Comparison of ENCODE assay signal across 10 cellular contexts in genomic region chr11:9210922-9211320, GRCh38. TPM values are rescaled to one million over a fixed set of nuclear protein-coding genes. Genes with fewer than 3 reads are reported as not detected.
DNase-seq lines count a peak whose midpoint lies in the region; ATAC-seq and TF ChIP-seq lines count a peak whose summit lies in the region.
"Had no signal": no experiment of that assay in that cellular context is flagged by ENCODE, and none has a peak within 500 bp of the region (broad histone marks: within the 10 kb centered on the region; RNA-seq: fewer than 3 reads in every experiment).

No MANE protein-coding gene starts in this region.

- ATAC-seq in HG02798 (IDR thresholded peaks at IDR 0.05; ENCODE audit: poor library complexity, unreplicated experiment): peak; percentile 39

- peaks cover 54% of the 10 kb centered on the region for H3K4me1 Mint-ChIP-seq in activated CD4-positive, alpha-beta T cell treated with anti-CD3 and anti-CD28 coated beads, Interleukin-2, amount 10 ng/mL, durations not matched to agents 24 days and 14 days
- peaks cover 63% of the 10 kb centered on the region for H3K4me1 Mint-ChIP-seq in activated T-helper 1 cell treated with anti-CD3 and anti-CD28 coated beads, Interleukin-12 subunit alpha, Interleukin-12 subunit beta, Interleukin-2, Interleukin-4 antibody, amounts not matched to agents 30 ng/mL and 10 ng/mL and 1 ng/mL, durations not matched to agents 14 hours and 24 hours and 36 hours (ENCODE audit: low read depth)
- peaks cover 66% of the 10 kb centered on the region for H3K4me1 Mint-ChIP-seq in osteocyte (ENCODE audit: unreplicated experiment)

- peaks cover 5% of the 10 kb centered on the region for H3K36me3 Mint-ChIP-seq in activated CD4-positive, alpha-beta T cell treated with anti-CD3 and anti-CD28 coated beads, Interleukin-2, amount 10 ng/mL, durations not matched to agents 24 days and 14 days (ENCODE audit: low read depth)
- H3K36me3 Mint-ChIP-seq in activated T-helper 1 cell treated with anti-CD3 and anti-CD28 coated beads, Interleukin-12 subunit alpha, Interleukin-12 subunit beta, Interleukin-2, Interleukin-4 antibody, amounts not matched to agents 30 ng/mL and 10 ng/mL and 1 ng/mL, durations not matched to agents 14 hours and 24 hours and 36 hours (ENCODE audit: low read depth): peaks cover 2% of the 10 kb centered on the region
- H3K36me3 Mint-ChIP-seq in osteocyte (ENCODE audit: unreplicated experiment): peaks cover 2% of the 10 kb centered on the region

- DNase-seq in activated CD4-positive, alpha-beta T cell treated with anti-CD3 and anti-CD28 coated beads, Interleukin-2, amount 10 ng/mL, durations not matched to agents 24 days and 14 days: peak; percentile 63
- no peak for DNase-seq in activated CD4-positive, alpha-beta T cell treated with anti-CD3 and anti-CD28 coated beads for 4 hours
- no peak for DNase-seq in activated T-helper 1 cell treated with anti-CD3 and anti-CD28 coated beads, Interleukin-12 subunit alpha, Interleukin-12 subunit beta, Interleukin-2, Interleukin-4 antibody, amounts not matched to agents 30 ng/mL and 10 ng/mL and 1 ng/mL, durations not matched to agents 14 hours and 24 hours and 36 hours (ENCODE audit: low spot score)
- DNase-seq in osteocyte (ENCODE audit: extremely low spot score, unreplicated experiment) (no peak), pons (ENCODE audit: low spot score) (no peak), T-helper 9 cell (no peak)
- DNase-seq in central memory CD4-positive, alpha-beta T cell: no peak
- DNase-seq: ACHN, NCI-H1105 had no signal

- peak overlapping the region; percentile 53 for H3K4me3 Mint-ChIP-seq in activated CD4-positive, alpha-beta T cell treated with anti-CD3 and anti-CD28 coated beads, Interleukin-2, amount 10 ng/mL, durations not matched to agents 24 days and 14 days
- peak overlapping the region; percentile 41 for H3K4me3 Mint-ChIP-seq in activated T-helper 1 cell treated with anti-CD3 and anti-CD28 coated beads, Interleukin-12 subunit alpha, Interleukin-12 subunit beta, Interleukin-2, Interleukin-4 antibody, amounts not matched to agents 30 ng/mL and 10 ng/mL and 1 ng/mL, durations not matched to agents 14 hours and 24 hours and 36 hours
- H3K4me3 Mint-ChIP-seq in osteocyte (ENCODE audit: unreplicated experiment): no peak overlapping the region

- intact Hi-C loops in activated CD4-positive, alpha-beta T cell treated with anti-CD3 and anti-CD28 coated beads, Interleukin-2, amount 10 ng/mL, durations not matched to agents 24 days and 14 days (cut with micrococcal nuclease): loop anchor here (1.0 to 5.0 kb wide), 5 partner anchors 10 to 251 kb away; partner anchors contain the start of gene ZNF143
- intact Hi-C loops in activated T-helper 1 cell treated with anti-CD3 and anti-CD28 coated beads, Interleukin-12 subunit alpha, Interleukin-12 subunit beta, Interleukin-2, Interleukin-4 antibody, amounts not matched to agents 30 ng/mL and 10 ng/mL and 1 ng/mL, durations not matched to agents 14 hours and 24 hours and 36 hours (cut with micrococcal nuclease): loop anchor here (1.0 to 5.0 kb wide), 8 partner anchors 20 to 390 kb away; partner anchors contain the start of gene ZNF143

- no peak for TF ChIP-seq CTCF in osteocyte (IDR thresholded peaks at IDR 0.05)

- H3K27me3 Mint-ChIP-seq in activated CD4-positive, alpha-beta T cell treated with anti-CD3 and anti-CD28 coated beads, Interleukin-2, amount 10 ng/mL, durations not matched to agents 24 days and 14 days: no peaks in the 10 kb centered on the region
- H3K27me3 Mint-ChIP-seq in activated T-helper 1 cell treated with anti-CD3 and anti-CD28 coated beads, Interleukin-12 subunit alpha, Interleukin-12 subunit beta, Interleukin-2, Interleukin-4 antibody, amounts not matched to agents 30 ng/mL and 10 ng/mL and 1 ng/mL, durations not matched to agents 14 hours and 24 hours and 36 hours (ENCODE audit: insufficient read depth): peaks cover 2% of the 10 kb centered on the region
- no peaks in the 10 kb centered on the region for H3K27me3 Mint-ChIP-seq in osteocyte (ENCODE audit: unreplicated experiment)

- no peaks in the 10 kb centered on the region for H3K9me3 Mint-ChIP-seq in activated CD4-positive, alpha-beta T cell treated with anti-CD3 and anti-CD28 coated beads, Interleukin-2, amount 10 ng/mL, durations not matched to agents 24 days and 14 days
- no peaks in the 10 kb centered on the region for H3K9me3 Mint-ChIP-seq in activated T-helper 1 cell treated with anti-CD3 and anti-CD28 coated beads, Interleukin-12 subunit alpha, Interleukin-12 subunit beta, Interleukin-2, Interleukin-4 antibody, amounts not matched to agents 30 ng/mL and 10 ng/mL and 1 ng/mL, durations not matched to agents 14 hours and 24 hours and 36 hours
- H3K9me3 Mint-ChIP-seq in osteocyte (ENCODE audit: unreplicated experiment): no peaks in the 10 kb centered on the region

- peak overlapping the region; percentile 76 for H3K27ac Mint-ChIP-seq in activated CD4-positive, alpha-beta T cell treated with anti-CD3 and anti-CD28 coated beads, Interleukin-2, amount 10 ng/mL, durations not matched to agents 24 days and 14 days
- peak overlapping the region; percentile 21 for H3K27ac Mint-ChIP-seq in activated T-helper 1 cell treated with anti-CD3 and anti-CD28 coated beads, Interleukin-12 subunit alpha, Interleukin-12 subunit beta, Interleukin-2, Interleukin-4 antibody, amounts not matched to agents 30 ng/mL and 10 ng/mL and 1 ng/mL, durations not matched to agents 14 hours and 24 hours and 36 hours
- H3K27ac Mint-ChIP-seq in osteocyte (ENCODE audit: unreplicated experiment): peak overlapping the region; percentile 39

RNA-seq across cellular contexts. Expression of gene DENND5A, which starts 54.2 kb away (rescaled TPM):
- total RNA-seq in activated CD4-positive, alpha-beta T cell treated with anti-CD3 and anti-CD28 coated beads, Interleukin-2, amount 10 ng/mL, durations not matched to agents 24 days and 14 days: 59.9 and 60.7 TPM in 2 replicates
- total RNA-seq in activated T-helper 1 cell treated with anti-CD3 and anti-CD28 coated beads, Interleukin-12 subunit alpha, Interleukin-12 subunit beta, Interleukin-2, Interleukin-4 antibody, amounts not matched to agents 30 ng/mL and 10 ng/mL and 1 ng/mL, durations not matched to agents 14 hours and 24 hours and 36 hours: 45.6 and 47.6 TPM in 2 replicates
- 115 and 122 TPM in 2 replicates for total RNA-seq in osteocyte

Comparison
In these comparisons a context has a peak if more than half of its experiments do, and no peak if none do; other contexts are left out.
1. H3K27ac Mint-ChIP-seq: peak in every context shown above with its lines; median percentile 76 in activated CD4-positive, alpha-beta T cell treated with anti-CD3 and anti-CD28 coated beads, Interleukin-2, amount 10 ng/mL, durations not matched to agents 24 days and 14 days; 39 in osteocyte; 21 in activated T-helper 1 cell treated with anti-CD3 and anti-CD28 coated beads, Interleukin-12 subunit alpha, Interleukin-12 subunit beta, Interleukin-2, Interleukin-4 antibody, amounts not matched to agents 30 ng/mL and 10 ng/mL and 1 ng/mL, durations not matched to agents 14 hours and 24 hours and 36 hours.